Comparison of ENCODE assay signal across 20 cellular contexts in the genomic region with DNA sequence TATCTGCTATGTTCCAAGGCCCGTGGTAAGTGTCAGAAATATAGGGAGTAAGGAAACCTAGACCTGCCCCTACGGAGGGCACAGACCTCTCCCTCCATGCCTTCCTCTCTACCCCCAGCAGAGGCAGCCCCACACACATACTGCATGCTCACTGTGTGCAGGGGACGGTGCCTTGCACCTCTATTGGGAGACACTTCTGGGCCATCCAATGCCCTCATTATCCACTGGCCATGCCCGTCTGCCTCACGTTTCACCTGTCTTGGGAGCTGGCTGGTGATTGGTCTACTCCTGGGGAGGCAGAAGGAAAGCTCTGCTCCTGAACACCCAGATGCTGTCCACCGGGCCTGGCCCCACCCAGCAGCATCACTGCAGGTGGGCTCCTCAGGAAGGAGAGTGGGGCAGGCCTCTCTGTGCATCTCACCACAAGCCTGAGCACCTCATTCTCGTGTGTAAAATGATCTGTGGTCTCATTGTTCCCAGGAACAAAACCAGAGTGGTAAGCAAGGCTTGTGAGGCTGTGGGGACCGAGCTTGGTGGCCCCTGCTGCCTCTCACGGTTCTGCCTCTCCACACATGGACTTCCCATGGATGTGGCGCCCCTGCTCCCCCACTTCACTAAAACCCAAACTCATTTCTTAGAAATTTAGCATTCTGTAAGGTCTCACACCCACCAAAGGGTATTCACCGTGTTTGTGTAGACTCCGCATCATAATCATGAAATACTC.
DNase-seq lines count a peak whose midpoint lies in the region; ATAC-seq and TF ChIP-seq lines count a peak whose summit lies in the region.
"Had no signal": no experiment of that assay in that cellular context is flagged by ENCODE, and none has a peak within 500 bp of the region (broad histone marks: within the 10 kb centered on the region; RNA-seq: fewer than 3 reads in every experiment).

No MANE protein-coding gene starts in this region.

- TF ChIP-seq CTCF in mesothelial cell of epicardium (IDR thresholded peaks at IDR 0.05; ENCODE audit: unreplicated experiment) (no peak), type B pancreatic cell (conservative IDR thresholded peaks at IDR 0.05) (no peak)

- H3K4me1 Mint-ChIP-seq in mesothelial cell of epicardium (peaks cover 5% of the 10 kb centered on the region), type B pancreatic cell (ENCODE audit: unreplicated experiment) (peaks cover 41% of the 10 kb centered on the region)
- H3K4me1 Mint-ChIP-seq: activated naive CD4-positive, alpha-beta T cell treated with anti-CD3 and anti-CD28 coated beads, Interleukin-2, amount 50 U/mL, for 24 hours; B cell; T-helper 17 cell had no signal

- H3K27me3 Mint-ChIP-seq in mesothelial cell of epicardium (ENCODE audit: low read depth) (no peaks in the 10 kb centered on the region), type B pancreatic cell (peaks cover 16% of the 10 kb centered on the region)
- H3K27me3 Mint-ChIP-seq: activated naive CD4-positive, alpha-beta T cell treated with anti-CD3 and anti-CD28 coated beads, Interleukin-2, amount 50 U/mL, for 24 hours had no signal

- peak; percentile 51 for DNase-seq in Jurkat, Clone E6-1 (ENCODE audit: low read depth, low spot score)
- peak; percentile 43 for DNase-seq in activated CD8-positive, alpha-beta memory T cell treated with anti-CD3 and anti-CD28 coated beads, Interleukin-2, amount 50 U/mL, for 48 hours
- DNase-seq in mesothelial cell of epicardium (ENCODE audit: low spot score in 2 of 2, unreplicated experiment in 2 of 2) (peak; percentile 14 to 38), type B pancreatic cell (ENCODE audit: extremely low spot score, unreplicated experiment) (peak; percentile 49), NK-92 (lab: John Stamatoyannopoulos, UW; ENCODE audit: unreplicated experiment) (no peak), COLO829 (ENCODE audit: low spot score) (no peak)
- DNase-seq: activated T-cell treated with anti-CD3 and anti-CD28 coated beads, Interleukin-2, amount 50 U/mL, for 4 hours; body of pancreas; foreskin keratinocyte; GOT3; NCI-H1105 treated with DMSO at 0.1 percent for 48 hours; NCI-H2171 treated with DMSO at 0.1 percent for 48 hours; NCI-H748 treated with DMSO at 0.1 percent for 48 hours; nephron progenitor cell; SJCRH30; T-helper 17 cell had no signal

- ATAC-seq in HG03457 (IDR thresholded peaks at IDR 0.05; ENCODE audit: unreplicated experiment): no peak
- ATAC-seq: activated T-cell treated with anti-CD3 and anti-CD28 coated beads, Interleukin-2, amount 50 U/mL, for 4 hours; body of pancreas; foreskin keratinocyte; T-helper 17 cell had no signal

- H3K27ac Mint-ChIP-seq in mesothelial cell of epicardium (no peak overlapping the region), type B pancreatic cell (no peak overlapping the region)
- H3K27ac Mint-ChIP-seq: activated naive CD4-positive, alpha-beta T cell treated with anti-CD3 and anti-CD28 coated beads, Interleukin-2, amount 50 U/mL, for 24 hours; B cell; dendritic cell treated with granulocyte-macrophage colony-stimulating factor and Interleukin-4, amounts not matched to agents 40 ng/mL and 50 ng/mL, for 4 days; nephron progenitor cell; T-helper 17 cell had no signal

- no peak overlapping the region for H3K4me3 Mint-ChIP-seq in mesothelial cell of epicardium
- no peak overlapping the region for H3K4me3 Mint-ChIP-seq in type B pancreatic cell
- H3K4me3 Mint-ChIP-seq: activated naive CD4-positive, alpha-beta T cell treated with anti-CD3 and anti-CD28 coated beads, Interleukin-2, amount 50 U/mL, for 24 hours; activated T-cell treated with anti-CD3 and anti-CD28 coated beads, Interleukin-2, amount 50 U/mL, for 4 hours; B cell; dendritic cell treated with granulocyte-macrophage colony-stimulating factor and Interleukin-4, amounts not matched to agents 40 ng/mL and 50 ng/mL, for 4 days; nephron progenitor cell; T-helper 17 cell had no signal

- no peaks in the 10 kb centered on the region for H3K36me3 Mint-ChIP-seq in mesothelial cell of epicardium
- no peaks in the 10 kb centered on the region for H3K36me3 Mint-ChIP-seq in type B pancreatic cell
- H3K36me3 Mint-ChIP-seq: activated naive CD4-positive, alpha-beta T cell treated with anti-CD3 and anti-CD28 coated beads, Interleukin-2, amount 50 U/mL, for 24 hours had no signal

- H3K9me3 Mint-ChIP-seq in mesothelial cell of epicardium: no peaks in the 10 kb centered on the region
- no peaks in the 10 kb centered on the region for H3K9me3 Mint-ChIP-seq in type B pancreatic cell
- H3K9me3 Mint-ChIP-seq: activated naive CD4-positive, alpha-beta T cell treated with anti-CD3 and anti-CD28 coated beads, Interleukin-2, amount 50 U/mL, for 24 hours; activated T-cell treated with anti-CD3 and anti-CD28 coated beads, Interleukin-2, amount 50 U/mL, for 4 hours; dendritic cell treated with granulocyte-macrophage colony-stimulating factor and Interleukin-4, amounts not matched to agents 40 ng/mL and 50 ng/mL, for 4 days; nephron progenitor cell had no signal

- no peak overlapping the region for H3K4me3 ChIP-seq in Jurkat, Clone E6-1 (ENCODE audit: low read length)
- H3K4me3 ChIP-seq: body of pancreas, SJCRH30 had no signal

Comparison
In these comparisons a context has a peak if more than half of its experiments do, and no peak if none do; other contexts are left out.
1. DNase-seq: peak in Jurkat, Clone E6-1 (single experiment), activated CD8-positive, alpha-beta memory T cell treated with anti-CD3 and anti-CD28 coated beads, Interleukin-2, amount 50 U/mL, for 48 hours (single experiment), mesothelial cell of epicardium (2 of 2) and type B pancreatic cell (single experiment); none in NK-92 (single experiment) and COLO829 (single experiment).